In genomic region chr5:31495336-31495735, GRCh38 we compare ENCODE assay signal across 29 cellular contexts.
"Had no signal": no experiment of that assay in that cellular context is flagged by ENCODE, and none has a peak within 500 bp of the region (broad histone marks: within the 10 kb centered on the region; RNA-seq: fewer than 3 reads in every experiment).

No MANE protein-coding gene starts in this region.

- H3K4me1 Mint-ChIP-seq: mesothelial cell of epicardium, naive B cell, natural killer cell had no signal

- DNase-seq: islet precursor cell; left ventricle myocardium inferior; mesendoderm; naive B cell; natural killer cell; nephron progenitor cell; occipital lobe; ovary; retina; right cardiac atrium; stimulated activated CD4-positive, alpha-beta T cell treated with anti-CD3 and anti-CD28 coated beads, Interleukin-12 subunit alpha, Interleukin-12 subunit beta, amount 100 ng/mL, for 4 hours; stimulated activated CD4-positive, alpha-beta T cell treated with anti-CD3 and anti-CD28 coated beads, Interleukin-15, amount 100 ng/mL, for 24 hours; stimulated activated CD4-positive, alpha-beta T cell treated with anti-CD3 and anti-CD28 coated beads, Interleukin-2, amount 100 ng/mL, for 24 hours; stimulated activated CD4-positive, alpha-beta T cell treated with anti-CD3 and anti-CD28 coated beads, Interleukin-4, amount 100 ng/mL, for 1 hour; stimulated activated naive CD4-positive, alpha-beta T cell; tibial artery; trophoblast cell; upper lobe of right lung had no signal

- H3K27ac ChIP-seq: hepatocyte, left ventricle myocardium inferior, neural progenitor cell, neutrophil, ovary, skin epidermis, suprapubic skin, thoracic aorta, tibial artery, upper lobe of right lung had no signal

- H2AFZ ChIP-seq: hepatocyte, neural progenitor cell had no signal

- H3K79me2 ChIP-seq: hepatocyte had no signal

- H3K4me1 ChIP-seq: left ventricle myocardium inferior, neural progenitor cell, suprapubic skin, tibial artery, upper lobe of right lung had no signal

- H3K27me3 ChIP-seq: hepatocyte, neural progenitor cell, neutrophil, ovary, suprapubic skin, tibial artery, upper lobe of right lung had no signal

- H3K27ac Mint-ChIP-seq: mesothelial cell of epicardium; natural killer cell; nephron progenitor cell; neural progenitor cell; progenitor cell of endocrine pancreas; stimulated activated naive CD8-positive, alpha-beta T cell treated with anti-CD3 and anti-CD28 coated beads, Interleukin-15, Interleukin-2, amounts not matched to agents 100 ng/mL and 50 ng/mL, for 24 hours had no signal

- H3K9me3 Mint-ChIP-seq: mesothelial cell of epicardium; naive B cell; natural killer cell; nephron progenitor cell; neural progenitor cell; stimulated activated naive CD8-positive, alpha-beta T cell treated with anti-CD3 and anti-CD28 coated beads, Interleukin-15, Interleukin-2, amounts not matched to agents 100 ng/mL and 50 ng/mL, for 24 hours had no signal

- H3K36me3 ChIP-seq: ovary had no signal

- ATAC-seq: natural killer cell, right cardiac atrium, sciatic nerve, upper lobe of right lung had no signal

- H3K4me2 ChIP-seq: hepatocyte, neural progenitor cell had no signal

- H3K27me3 Mint-ChIP-seq: naive B cell; progenitor cell of endocrine pancreas; stimulated activated naive CD8-positive, alpha-beta T cell treated with anti-CD3 and anti-CD28 coated beads, Interleukin-15, Interleukin-2, amounts not matched to agents 100 ng/mL and 50 ng/mL, for 24 hours had no signal

- H3K4me3 ChIP-seq: hepatocyte, left ventricle myocardium inferior, lung, neural progenitor cell, ovary, skin epidermis, suprapubic skin, thoracic aorta, tibial artery, upper lobe of right lung had no signal

- H3K9me3 ChIP-seq: left ventricle myocardium inferior, neutrophil, ovary, suprapubic skin, thoracic aorta, tibial artery, upper lobe of right lung had no signal

- H3K4me3 Mint-ChIP-seq: mesothelial cell of epicardium; naive B cell; natural killer cell; nephron progenitor cell; neural progenitor cell; stimulated activated naive CD8-positive, alpha-beta T cell treated with anti-CD3 and anti-CD28 coated beads, Interleukin-15, Interleukin-2, amounts not matched to agents 100 ng/mL and 50 ng/mL, for 24 hours had no signal
